ENCODE assay signal across 8 cellular contexts in genomic region chr17:32445075-32445427, GRCh38. TPM values are rescaled to one million over a fixed set of nuclear protein-coding genes. Genes with fewer than 3 reads are reported as not detected.
DNase-seq lines count a peak whose midpoint lies in the region; ATAC-seq and TF ChIP-seq lines count a peak whose summit lies in the region.

No MANE protein-coding gene starts in this region.

- peak overlapping the region; percentile 94 for H3K9ac ChIP-seq in HUES6 (ENCODE audit: low read length)

- POLR2A ChIA-PET in naive thymus-derived CD4-positive, alpha-beta T cell (lab: Charles Lee), result interaction anchor here (0.5 to 1.7 kb wide), 11 partner anchors 9 to 103 kb away, joined by 3 to 9 read pairs (median 4); partner anchors contain the start of genes C17orf75 and ZNF207

- H3K27ac ChIP-seq in HUES6 (ENCODE audit: low read depth, low read length) (peak overlapping the region; percentile 99), esophagus muscularis mucosa (replicated peaks in 1 of 4) (peak overlapping the region; percentile 74 to 86 (median 84)), suprapubic skin (peak overlapping the region; percentile 84)
- H3K27ac ChIP-seq in naive thymus-derived CD4-positive, alpha-beta T cell (ENCODE audit: low read depth, low read length), result peak overlapping the region; percentile 94

- intact Hi-C loops in esophagus muscularis mucosa (cut with DNase I), result no loop called here
- intact Hi-C loops in naive thymus-derived CD4-positive, alpha-beta T cell (cut with micrococcal nuclease), result loop anchor here (2.0 kb wide), 2 partner anchors 16 to 1968 kb away; partner anchors contain the start of gene GOSR1 (in 1 of the 2)

- H3K9me3 Mint-ChIP-seq in naive thymus-derived CD4-positive, alpha-beta T cell, result no peaks in the 10 kb centered on the region

- H3K36me3 ChIP-seq in HUES6 (ENCODE audit: control insufficient read depth, insufficient read depth, low read length) (peaks cover 39% of the 10 kb centered on the region), esophagus muscularis mucosa (peaks cover 18 to 34% (median 26%) of the 10 kb centered on the region in 4 donors), suprapubic skin (peaks cover 18% of the 10 kb centered on the region)
- H3K36me3 ChIP-seq in naive thymus-derived CD4-positive, alpha-beta T cell (ENCODE audit: control insufficient read depth in 2 of 3, insufficient read depth in 3 of 3, low read length in 3 of 3), result peaks cover 4 to 28% (median 9%) of the 10 kb centered on the region in 3 experiments

- 0% methylated on average over 9 of the region's 15 CpGs for WGBS in esophagus muscularis mucosa
- WGBS in suprapubic skin, result 2% methylated on average over 15 of the region's 15 CpGs

- no peak for TF ChIP-seq EP300 in esophagus muscularis mucosa (IDR thresholded peaks at IDR 0.05)
- TF ChIP-seq EP300 in suprapubic skin (IDR thresholded peaks at IDR 0.05), result no peak

- TF ChIP-seq POLR2A in esophagus muscularis mucosa (IDR thresholded peaks at IDR 0.05; ENCODE audit: low read depth), result no peak
- TF ChIP-seq POLR2A in suprapubic skin (IDR thresholded peaks at IDR 0.05), result no peak

- peaks cover 17% of the 10 kb centered on the region for H3K27me3 ChIP-seq in HUES6 (ENCODE audit: control insufficient read depth, insufficient read depth, low read length)
- no peaks in the 10 kb centered on the region for H3K27me3 ChIP-seq in esophagus muscularis mucosa
- H3K27me3 ChIP-seq in naive thymus-derived CD4-positive, alpha-beta T cell (ENCODE audit: control insufficient read depth in 2 of 2, insufficient read depth in 2 of 2, low read length in 2 of 2), result no peaks in the 10 kb centered on the region
- no peaks in the 10 kb centered on the region for H3K27me3 ChIP-seq in suprapubic skin

- peaks cover 26 to 48% (median 40%) of the 10 kb centered on the region in 7 donors for H3K4me1 Mint-ChIP-seq in naive thymus-derived CD4-positive, alpha-beta T cell

- peak overlapping the region; percentile 36 to 82 (median 78) for H3K27ac Mint-ChIP-seq in naive thymus-derived CD4-positive, alpha-beta T cell

- H3K9me3 ChIP-seq in HUES6 (ENCODE audit: control insufficient read depth, insufficient read depth, low read depth, low read length) (peaks cover 5% of the 10 kb centered on the region; the same call in 1 of the 2 replicates), esophagus muscularis mucosa (no peaks in the 10 kb centered on the region), suprapubic skin (no peaks in the 10 kb centered on the region)
- no peaks in the 10 kb centered on the region for H3K9me3 ChIP-seq in naive thymus-derived CD4-positive, alpha-beta T cell (ENCODE audit: control insufficient read depth in 2 of 3, low read length in 3 of 3)

- DNase-seq in activated T-cell treated with anti-CD3 and anti-CD28 coated beads for 1 hour (ENCODE audit: low read depth) (peak; percentile 14), esophagus muscularis mucosa (ENCODE audit: extremely low spot score) (no peak), suprapubic skin (ENCODE audit: low spot score in 2 of 2) (no peak)
- DNase-seq in activated T-cell treated with anti-CD3 and anti-CD28 coated beads, Interleukin-2, amount 50 U/mL, for 1 hour, result no peak
- DNase-seq in activated CD4-positive, alpha-beta T cell treated with anti-CD3 and anti-CD28 coated beads, Interleukin-2, amount 50 U/mL, for 24 hours (ENCODE audit: low read depth in 1 of 2, low spot score in 1 of 2), result peak; percentile 13 to 35
- peak in 5 of 9 donors; percentile 8 to 42 (median 10) for DNase-seq in naive thymus-derived CD4-positive, alpha-beta T cell

- peak overlapping the region; percentile 94 for H3K4me3 ChIP-seq in HUES6 (ENCODE audit: low read depth, low read length)
- H3K4me3 ChIP-seq in esophagus muscularis mucosa, result peak overlapping the region; percentile 66 to 95 (median 84)
- H3K4me3 ChIP-seq in naive thymus-derived CD4-positive, alpha-beta T cell (ENCODE audit: low read length), result peak overlapping the region; percentile 80
- H3K4me3 ChIP-seq in suprapubic skin, result peak overlapping the region; percentile 94

- ATAC-seq in naive thymus-derived CD4-positive, alpha-beta T cell, result no peak
- no peak for ATAC-seq in HG03280 (IDR thresholded peaks at IDR 0.05; ENCODE audit: unreplicated experiment)

- no peak for TF ChIP-seq CTCF in esophagus muscularis mucosa (IDR thresholded peaks at IDR 0.05)
- TF ChIP-seq CTCF in suprapubic skin (IDR thresholded peaks at IDR 0.05), result no peak

- H3K36me3 Mint-ChIP-seq in naive thymus-derived CD4-positive, alpha-beta T cell, result peaks cover 5 to 20% (median 13%) of the 10 kb centered on the region in 5 donors

- CTCF ChIA-PET in naive thymus-derived CD4-positive, alpha-beta T cell (lab: Charles Lee), result interaction anchor here (1.4 to 1.8 kb wide), 3 partner anchors 17 to 433 kb away, joined by 3 to 20 read pairs (median 4); no protein-coding TSS in a partner anchor

- peak overlapping the region; percentile 78 to 93 (median 86) for H3K4me3 Mint-ChIP-seq in naive thymus-derived CD4-positive, alpha-beta T cell

- H3K4me1 ChIP-seq in HUES6 (ENCODE audit: control insufficient read depth, insufficient read depth, low read length) (peaks cover 7% of the 10 kb centered on the region; the same call in 1 of the 2 replicates), esophagus muscularis mucosa (peaks cover 19 to 34% (median 32%) of the 10 kb centered on the region in 4 donors), suprapubic skin (peaks cover 32% of the 10 kb centered on the region)
- H3K4me1 ChIP-seq in naive thymus-derived CD4-positive, alpha-beta T cell (ENCODE audit: control insufficient read depth in 2 of 2, insufficient read depth in 2 of 2, low read length in 2 of 2), result peaks cover 13 to 14% of the 10 kb centered on the region in 2 donors

- peaks cover 0 to 23% (median 0%) of the 10 kb centered on the region in 5 donors for H3K27me3 Mint-ChIP-seq in naive thymus-derived CD4-positive, alpha-beta T cell

RNA-seq across cellular contexts. Expression of gene PSMD11, which starts 0.7 kb away (rescaled TPM):
- total RNA-seq in esophagus muscularis mucosa (10 to 100 TPM; 39.9 to 70.2 (median 64.7) TPM), suprapubic skin (10 to 100 TPM; 52.3 to 59.9 (median 57.7) TPM)
- 100 to 1,000 TPM in 1 of 5 experiments, 10 to 100 TPM in 4; 60.1 to 112 (median 67.5) TPM for total RNA-seq in naive thymus-derived CD4-positive, alpha-beta T cell
- polyA plus RNA-seq in naive thymus-derived CD4-positive, alpha-beta T cell, result 100 to 1,000 TPM; 102 to 103 TPM

RNA-seq across cellular contexts. Expression of gene CDK5R1, which starts 41.7 kb away (rescaled TPM):
- total RNA-seq in esophagus muscularis mucosa, result 1 to 10 TPM in 1 of 4 donors, under 1 TPM in 3; 0.33 to 1.2 (median 0.64) TPM
- 10 to 100 TPM in 3 of 5 experiments, 1 to 10 TPM in 2; 4.9 to 21.2 (median 12.2) TPM for total RNA-seq in naive thymus-derived CD4-positive, alpha-beta T cell
- 1 to 10 TPM; 5.6 to 7.5 TPM for polyA plus RNA-seq in naive thymus-derived CD4-positive, alpha-beta T cell
- total RNA-seq in suprapubic skin, result 1 to 10 TPM; 3.5 to 6.9 (median 5.5) TPM

Comparison
In these comparisons a context has a peak if more than half of its experiments do, and no peak if none do; other contexts are left out.
1. DNase-seq: peak in activated T-cell treated with anti-CD3 and anti-CD28 coated beads for 1 hour (single experiment), activated CD4-positive, alpha-beta T cell treated with anti-CD3 and anti-CD28 coated beads, Interleukin-2, amount 50 U/mL, for 24 hours (2 of 2) and naive thymus-derived CD4-positive, alpha-beta T cell (5 of 9); none in activated T-cell treated with anti-CD3 and anti-CD28 coated beads, Interleukin-2, amount 50 U/mL, for 1 hour (single experiment), esophagus muscularis mucosa (single experiment) and suprapubic skin (0 of 2).
2. Peak in every context shown above with its lines, with median percentiles within 50 percentile points of each other: H3K27ac ChIP-seq and H3K4me3 ChIP-seq.